In the genomic region with DNA sequence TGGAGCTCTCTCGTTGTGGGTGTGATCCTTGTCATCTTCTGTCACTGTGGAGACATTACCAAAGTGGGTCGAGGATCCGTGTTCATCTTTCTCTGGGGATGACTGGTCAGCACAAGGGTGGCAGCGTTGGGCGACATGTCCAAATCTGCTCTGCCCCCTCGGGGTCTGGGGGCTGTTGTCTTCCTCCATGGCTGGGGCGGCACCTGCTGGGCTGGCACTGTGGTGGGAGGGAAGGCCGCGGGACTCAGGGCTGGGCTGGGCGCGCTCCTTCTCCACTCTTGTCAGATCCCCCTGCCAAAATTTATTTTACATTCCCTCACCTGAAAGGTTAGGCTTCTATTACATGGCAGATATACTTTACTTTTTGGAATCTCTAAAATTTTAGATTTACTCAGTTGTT, we compare ENCODE assay signal across 28 cellular contexts.
A peak's percentile ranks its signal among the peaks of the same experiment; 100 is the strongest.
DNase-seq lines count a peak whose midpoint lies in the region; ATAC-seq, FAIRE-seq and TF ChIP-seq lines count a peak whose summit lies in the region.
"Had no signal": no experiment of that assay in that cellular context is flagged by ENCODE, and none has a peak within 500 bp of the region (broad histone marks: within the 10 kb centered on the region; RNA-seq: fewer than 3 reads in every experiment).

No MANE protein-coding gene starts in this region.

- H2BK15ac ChIP-seq in H9 (ENCODE audit: low read depth, low read length), result no peak overlapping the region

- no peak overlapping the region for H3K56ac ChIP-seq in H9 (ENCODE audit: insufficient read length, low read depth, low read length)

- H2BK20ac ChIP-seq in H9 (ENCODE audit: low read depth, low read length, poor library complexity, severe bottlenecking), result no peak overlapping the region

- no CpG with 5 or more reads among the region's 11 CpGs for WGBS in H9 (ENCODE audit: extremely low coverage, insufficient read length, low lambda C conversion rate)

- no peak overlapping the region for H2AFZ ChIP-seq in H9 (ENCODE audit: low read length)

- H3K27me3 Mint-ChIP-seq in H9 (ENCODE audit: low read depth), result no peaks in the 10 kb centered on the region
- no peaks in the 10 kb centered on the region for H3K27me3 Mint-ChIP-seq in WTC11 (ENCODE audit: low read depth)
- no peaks in the 10 kb centered on the region for H3K27me3 Mint-ChIP-seq in osteocyte (ENCODE audit: unreplicated experiment)
- H3K27me3 Mint-ChIP-seq in activated T-cell treated with anti-CD3 and anti-CD28 coated beads, Interleukin-2, amount 50 U/mL, for 24 hours, result no peaks in the 10 kb centered on the region
- H3K27me3 Mint-ChIP-seq: CD4-positive, alpha-beta memory T cell; CD4-positive, CD25-positive, alpha-beta regulatory T cell; CD8-positive, alpha-beta memory T cell had no signal

- H2AK5ac ChIP-seq in H9 (ENCODE audit: insufficient read length, low read length), result no peak overlapping the region

- no peak overlapping the region for H3K9ac ChIP-seq in H9 (ENCODE audit: extremely low read depth, insufficient read length, low read length)
- H3K9ac ChIP-seq: BLaER1 had no signal

- no peak overlapping the region for H2BK5ac ChIP-seq in H9 (ENCODE audit: insufficient read length, low read length)

- ATAC-seq in WTC11 (no peak), HG03025 (IDR thresholded peaks at IDR 0.05; ENCODE audit: low FRiP score, unreplicated experiment) (no peak)
- ATAC-seq: GM12878 had no signal

- TF ChIP-seq POLR2A in GM12892 (IDR thresholded peaks at IDR 0.05; ENCODE audit: low read depth, low read length), result no peak

- H3K9me3 Mint-ChIP-seq in H9 (no peaks in the 10 kb centered on the region), WTC11 (no peaks in the 10 kb centered on the region), osteocyte (ENCODE audit: unreplicated experiment) (no peaks in the 10 kb centered on the region)
- H3K9me3 Mint-ChIP-seq in activated T-cell treated with anti-CD3 and anti-CD28 coated beads, Interleukin-2, amount 50 U/mL, for 24 hours, result no peaks in the 10 kb centered on the region
- H3K9me3 Mint-ChIP-seq: CD4-positive, alpha-beta memory T cell; CD4-positive, CD25-positive, alpha-beta regulatory T cell; CD8-positive, alpha-beta memory T cell had no signal

- H4K20me1 ChIP-seq in H9 (ENCODE audit: control insufficient read depth, insufficient read depth, insufficient read length), result no peaks in the 10 kb centered on the region

- no peak overlapping the region for H4K8ac ChIP-seq in H9 (replicated peaks; ENCODE audit: insufficient read length, low read depth, low read length)

- no peaks in the 10 kb centered on the region for H3K9me3 ChIP-seq in H9 (ENCODE audit: control insufficient read depth, low read depth, low read length)
- H3K9me3 ChIP-seq: BE2C, BLaER1 had no signal

- no peak overlapping the region for H3K4me2 ChIP-seq in H9 (ENCODE audit: insufficient read depth, insufficient read length, low read length)
- H3K4me2 ChIP-seq: BLaER1 had no signal

- H3K36me3 Mint-ChIP-seq in H9 (ENCODE audit: insufficient read depth in 1 of 3, low read depth in 3 of 3) (no peaks in the 10 kb centered on the region), WTC11 (peaks cover 2% of the 10 kb centered on the region; the same call in 1 of the 2 replicates), osteocyte (ENCODE audit: unreplicated experiment) (peaks cover 20% of the 10 kb centered on the region)
- peaks cover 32% of the 10 kb centered on the region for H3K36me3 Mint-ChIP-seq in activated T-cell treated with anti-CD3 and anti-CD28 coated beads, Interleukin-2, amount 50 U/mL, for 24 hours (ENCODE audit: low read depth)

- H3K27ac Mint-ChIP-seq in H9, result no peak overlapping the region
- peak overlapping the region; percentile 31; the same call in 1 of the 2 replicates for H3K27ac Mint-ChIP-seq in WTC11
- peak overlapping the region; percentile 40 for H3K27ac Mint-ChIP-seq in osteocyte (ENCODE audit: unreplicated experiment)
- H3K27ac Mint-ChIP-seq in activated T-cell treated with anti-CD3 and anti-CD28 coated beads, Interleukin-2, amount 50 U/mL, for 24 hours, result no peak overlapping the region
- H3K27ac Mint-ChIP-seq: CD4-positive, alpha-beta memory T cell; CD4-positive, CD25-positive, alpha-beta regulatory T cell had no signal

- no peak overlapping the region for H3K18ac ChIP-seq in H9 (ENCODE audit: insufficient read length, low read depth, low read length)

- no peaks in the 10 kb centered on the region for H3K79me2 ChIP-seq in H9 (ENCODE audit: insufficient read depth, low read length)

- H3K27me3 ChIP-seq in H9 (ENCODE audit: insufficient read depth, low read length), result no peaks in the 10 kb centered on the region
- H3K27me3 ChIP-seq: BE2C, BLaER1 had no signal

- H3K27ac ChIP-seq in H9 (ENCODE audit: insufficient read length, low read depth, low read length), result no peak overlapping the region
- H3K27ac ChIP-seq: BLaER1 had no signal

- TF ChIP-seq CTCF in H9 (conservative IDR thresholded peaks at IDR 0.05), result no peak
- TF ChIP-seq CTCF in WTC11 (IDR thresholded peaks at IDR 0.05), result no peak
- TF ChIP-seq CTCF in osteocyte (IDR thresholded peaks at IDR 0.05), result no peak

- H4K91ac ChIP-seq in H9 (ENCODE audit: insufficient read length, low read depth, low read length), result peak overlapping the region; percentile 12

- CTCF ChIA-PET in WTC11 (lab: Charles Lee), result interaction anchor here (1.0 to 1.3 kb wide), 2 partner anchors 15 to 241 kb away, joined by 3 read pairs; no protein-coding TSS in a partner anchor

- H3K23ac ChIP-seq in H9 (ENCODE audit: insufficient read length, low read depth, low read length), result no peak overlapping the region

- POLR2A ChIA-PET in WTC11 (lab: Charles Lee), result no interaction called here

- no peak overlapping the region for H2BK12ac ChIP-seq in H9 (ENCODE audit: insufficient read length, low read depth, low read length)

- H3K14ac ChIP-seq in H9 (ENCODE audit: insufficient read depth, low read length), result no peak overlapping the region

- no peaks in the 10 kb centered on the region for H3K4me1 Mint-ChIP-seq in H9
- H3K4me1 Mint-ChIP-seq in WTC11, result no peaks in the 10 kb centered on the region
- peaks cover 28% of the 10 kb centered on the region for H3K4me1 Mint-ChIP-seq in osteocyte (ENCODE audit: unreplicated experiment)
- peaks cover 36% of the 10 kb centered on the region for H3K4me1 Mint-ChIP-seq in activated T-cell treated with anti-CD3 and anti-CD28 coated beads, Interleukin-2, amount 50 U/mL, for 24 hours (ENCODE audit: low read depth)

- H4K5ac ChIP-seq in H9 (ENCODE audit: insufficient read length, low read depth, low read length), result no peak overlapping the region

- H3K23me2 ChIP-seq in H9 (ENCODE audit: insufficient read length, low read depth, low read length, poor library complexity, severe bottlenecking), result no peaks in the 10 kb centered on the region

- H3T11ph ChIP-seq in H9 (ENCODE audit: low read length), result no peak overlapping the region

- H2BK120ac ChIP-seq in H9 (ENCODE audit: low read depth, low read length, poor library complexity, severe bottlenecking), result no peak overlapping the region

- no peak overlapping the region for H3K4ac ChIP-seq in H9 (ENCODE audit: low read depth, low read length)

- peak; percentile 80 for FAIRE-seq in GM12892 (lab: Jason Lieb, UNC)
- FAIRE-seq: A204.1, GM12878, GM19239 had no signal

- DNase-seq in GM12892 (ENCODE audit: insufficient read length) (no peak), H9 (no peak), WTC11 (ENCODE audit: low spot score) (no peak), osteocyte (ENCODE audit: extremely low spot score, unreplicated experiment) (no peak), T1000 (lab: John Stamatoyannopoulos, UW) (no peak), cortex of kidney (lab: John Stamatoyannopoulos, UW) (no peak)
- DNase-seq in activated T-cell treated with anti-CD3 and anti-CD28 coated beads, Interleukin-2, amount 50 U/mL, for 24 hours, result no peak
- DNase-seq: 8988T; ACHN; BE2C; C1 segment of cervical spinal cord; CD4-positive, alpha-beta memory T cell; CD4-positive, CD25-positive, alpha-beta regulatory T cell; CD8-positive, alpha-beta memory T cell; COR-L47; DMS 273 treated with DMSO at 0.1 percent for 48 hours; DMS153; DMS53; DMS79; DND-41; EL; GDM1 had no signal

- H3K4me1 ChIP-seq in H9 (ENCODE audit: insufficient read depth, low read length), result no peaks in the 10 kb centered on the region
- H3K4me1 ChIP-seq: BE2C, BLaER1 had no signal

- H3K4me3 Mint-ChIP-seq in H9 (no peak overlapping the region), WTC11 (no peak overlapping the region), osteocyte (ENCODE audit: unreplicated experiment) (no peak overlapping the region)
- H3K4me3 Mint-ChIP-seq in activated T-cell treated with anti-CD3 and anti-CD28 coated beads, Interleukin-2, amount 50 U/mL, for 24 hours, result no peak overlapping the region
- H3K4me3 Mint-ChIP-seq: CD14-positive monocyte; CD4-positive, alpha-beta memory T cell; CD4-positive, CD25-positive, alpha-beta regulatory T cell; CD8-positive, alpha-beta memory T cell had no signal

- no peaks in the 10 kb centered on the region for H3K79me1 ChIP-seq in H9 (ENCODE audit: insufficient read depth, low read depth, low read length, poor library complexity, severe bottlenecking)

TF ChIP-seq in WTC11, 78 proteins besides CTCF, POLR2A, EP300 and RAD21 (continues in another document):
- TF ChIP-seq TEAD4 (CRISPR knock-in tag; IDR thresholded peaks at IDR 0.05) (no peak), CREM (CRISPR knock-in tag; IDR thresholded peaks at IDR 0.05) (no peak), SMAD3 (CRISPR knock-in tag; IDR thresholded peaks at IDR 0.05; ENCODE audit: borderline replicate concordance) (no peak)
- TF ChIP-seq, protein P1, sequence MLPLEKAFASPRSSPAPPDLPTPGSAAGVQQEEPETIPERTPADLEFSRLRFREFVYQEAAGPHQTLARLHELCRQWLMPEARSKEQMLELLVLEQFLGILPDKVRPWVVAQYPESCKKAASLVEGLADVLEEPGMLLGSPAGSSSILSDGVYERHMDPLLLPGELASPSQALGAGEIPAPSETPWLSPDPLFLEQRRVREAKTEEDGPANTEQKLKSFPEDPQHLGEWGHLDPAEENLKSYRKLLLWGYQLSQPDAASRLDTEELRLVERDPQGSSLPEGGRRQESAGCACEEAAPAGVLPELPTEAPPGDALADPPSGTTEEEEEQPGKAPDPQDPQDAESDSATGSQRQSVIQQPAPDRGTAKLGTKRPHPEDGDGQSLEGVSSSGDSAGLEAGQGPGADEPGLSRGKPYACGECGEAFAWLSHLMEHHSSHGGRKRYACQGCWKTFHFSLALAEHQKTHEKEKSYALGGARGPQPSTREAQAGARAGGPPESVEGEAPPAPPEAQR (CRISPR knock-in tag; IDR thresholded peaks at IDR 0.05), result no peak
- TF ChIP-seq, protein P2, sequence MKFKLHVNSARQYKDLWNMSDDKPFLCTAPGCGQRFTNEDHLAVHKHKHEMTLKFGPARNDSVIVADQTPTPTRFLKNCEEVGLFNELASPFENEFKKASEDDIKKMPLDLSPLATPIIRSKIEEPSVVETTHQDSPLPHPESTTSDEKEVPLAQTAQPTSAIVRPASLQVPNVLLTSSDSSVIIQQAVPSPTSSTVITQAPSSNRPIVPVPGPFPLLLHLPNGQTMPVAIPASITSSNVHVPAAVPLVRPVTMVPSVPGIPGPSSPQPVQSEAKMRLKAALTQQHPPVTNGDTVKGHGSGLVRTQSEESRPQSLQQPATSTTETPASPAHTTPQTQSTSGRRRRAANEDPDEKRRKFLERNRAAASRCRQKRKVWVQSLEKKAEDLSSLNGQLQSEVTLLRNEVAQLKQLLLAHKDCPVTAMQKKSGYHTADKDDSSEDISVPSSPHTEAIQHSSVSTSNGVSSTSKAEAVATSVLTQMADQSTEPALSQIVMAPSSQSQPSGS (CRISPR knock-in tag; IDR thresholded peaks at IDR 0.05; ENCODE audit: borderline replicate concordance, low read depth), result no peak

Comparison
In these comparisons a context has a peak if more than half of its experiments do, and no peak if none do; other contexts are left out.
1. H3K27ac Mint-ChIP-seq: peak in WTC11 (single experiment) and osteocyte (single experiment); none in H9 (0 of 3) and activated T-cell treated with anti-CD3 and anti-CD28 coated beads, Interleukin-2, amount 50 U/mL, for 24 hours (single experiment).